Comparison of ENCODE assay signal across 8 cellular contexts in genomic region chr3:160449660-160450598, GRCh38. TPM values are rescaled to one million over a fixed set of nuclear protein-coding genes. Genes with fewer than 3 reads are reported as not detected.
DNase-seq lines count a peak whose midpoint lies in the region; ATAC-seq and TF ChIP-seq lines count a peak whose summit lies in the region.

A gene with protein sequence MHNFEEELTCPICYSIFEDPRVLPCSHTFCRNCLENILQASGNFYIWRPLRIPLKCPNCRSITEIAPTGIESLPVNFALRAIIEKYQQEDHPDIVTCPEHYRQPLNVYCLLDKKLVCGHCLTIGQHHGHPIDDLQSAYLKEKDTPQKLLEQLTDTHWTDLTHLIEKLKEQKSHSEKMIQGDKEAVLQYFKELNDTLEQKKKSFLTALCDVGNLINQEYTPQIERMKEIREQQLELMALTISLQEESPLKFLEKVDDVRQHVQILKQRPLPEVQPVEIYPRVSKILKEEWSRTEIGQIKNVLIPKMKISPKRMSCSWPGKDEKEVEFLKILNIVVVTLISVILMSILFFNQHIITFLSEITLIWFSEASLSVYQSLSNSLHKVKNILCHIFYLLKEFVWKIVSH (minus strand): TSS chr3:160449786. CDS start chr3:160439183, 10,603 bp downstream.

- peak within 1 kb of the TSS; percentile 60 for H3K4me3 ChIP-seq in lower leg skin (ENCODE audit: low read depth, poor library complexity, severe bottlenecking)

- ATAC-seq in GM18499 (IDR thresholded peaks at IDR 0.05; ENCODE audit: insufficient read depth, unreplicated experiment) (peak; percentile 92), HG02884 (IDR thresholded peaks at IDR 0.05; ENCODE audit: unreplicated experiment) (peak; percentile 93)

- peaks cover 39% of the 10 kb centered on the region for H3K4me1 Mint-ChIP-seq in activated CD4-positive, alpha-beta memory T cell treated with anti-CD3 and anti-CD28 coated beads, Interleukin-2, amount 10 ng/mL, durations not matched to agents 7 days and 5 days

- CTCF ChIA-PET in activated CD4-positive, alpha-beta memory T cell treated with anti-CD3 and anti-CD28 coated beads, Interleukin-2, amount 10 ng/mL, durations not matched to agents 7 days and 5 days (lab: Charles Lee) = interaction anchor here (0.6 to 2.8 kb wide), 14 partner anchors 10 to 1660 kb away, joined by 3 to 13 read pairs (median 4); partner anchors contain the start of genes IL12A and SMC4

- H3K9me3 Mint-ChIP-seq in activated CD4-positive, alpha-beta memory T cell treated with anti-CD3 and anti-CD28 coated beads, Interleukin-2, amount 10 ng/mL, durations not matched to agents 7 days and 5 days = no peaks in the 10 kb centered on the region

- peak; percentile 87 for DNase-seq in NCI-H345 (lab: John Stamatoyannopoulos, UW)
- peak; percentile 99 for DNase-seq in activated CD4-positive, alpha-beta memory T cell treated with anti-CD3 and anti-CD28 coated beads, Interleukin-2, amount 10 ng/mL, durations not matched to agents 7 days and 5 days
- peak; percentile 98 for DNase-seq in ecto neural progenitor cell (ENCODE audit: low spot score)
- DNase-seq in lower leg skin (ENCODE audit: low spot score in 2 of 2) = peak; percentile 82 to 96
- DNase-seq in stimulated activated CD4-positive, alpha-beta T cell treated with anti-CD3 and anti-CD28 coated beads, Interleukin-4, amount 100 ng/mL, for 4 hours = peak; percentile 95 to 97
- DNase-seq in NCI-H82 (lab: John Stamatoyannopoulos, UW) = no peak

- no peaks in the 10 kb centered on the region for H3K27me3 Mint-ChIP-seq in activated CD4-positive, alpha-beta memory T cell treated with anti-CD3 and anti-CD28 coated beads, Interleukin-2, amount 10 ng/mL, durations not matched to agents 7 days and 5 days

- intact Hi-C loops in lower leg skin (cut with DNase I; ENCODE audit: low total_unique reads) = no loop called here

- no peak for TF ChIP-seq POLR2A in lower leg skin (IDR thresholded peaks at IDR 0.05)

- peaks cover 38% of the 10 kb centered on the region for H3K36me3 Mint-ChIP-seq in activated CD4-positive, alpha-beta memory T cell treated with anti-CD3 and anti-CD28 coated beads, Interleukin-2, amount 10 ng/mL, durations not matched to agents 7 days and 5 days (ENCODE audit: low read depth)

- peak within 1 kb of the TSS; percentile 89 for H3K4me3 Mint-ChIP-seq in activated CD4-positive, alpha-beta memory T cell treated with anti-CD3 and anti-CD28 coated beads, Interleukin-2, amount 10 ng/mL, durations not matched to agents 7 days and 5 days

- WGBS in lower leg skin, 2 donors = 17 to 27% methylated on average over 44 to 64 of the region's 71 CpGs

- no peak for TF ChIP-seq CTCF in lower leg skin (IDR thresholded peaks at IDR 0.05)

- H3K27ac Mint-ChIP-seq in activated CD4-positive, alpha-beta memory T cell treated with anti-CD3 and anti-CD28 coated beads, Interleukin-2, amount 10 ng/mL, durations not matched to agents 7 days and 5 days = peak within 1 kb of the TSS; percentile 95

- POLR2A ChIA-PET in activated CD4-positive, alpha-beta memory T cell treated with anti-CD3 and anti-CD28 coated beads, Interleukin-2, amount 10 ng/mL, durations not matched to agents 7 days and 5 days (lab: Charles Lee) = interaction anchor here (0.8 to 8.6 kb wide), 28 partner anchors 9 to 438 kb away, joined by 3 to 211 read pairs (median 8); partner anchors contain the start of genes C3orf80, IFT80, KPNA4 and PPM1L

RNA-seq across cellular contexts. Expression of the gene that starts here (rescaled TPM):
- total RNA-seq in activated CD4-positive, alpha-beta memory T cell treated with anti-CD3 and anti-CD28 coated beads, Interleukin-2, amount 10 ng/mL, durations not matched to agents 7 days and 5 days = 10 to 100 TPM; 54.3 to 56.6 TPM
- total RNA-seq in lower leg skin = 1 to 10 TPM; 2.7 to 7.0 (median 3.3) TPM

Comparison
In these comparisons a context has a peak if more than half of its experiments do, and no peak if none do; other contexts are left out.
1. RNA of the gene that starts here (total RNA-seq): 54.3 to 56.6 TPM in activated CD4-positive, alpha-beta memory T cell treated with anti-CD3 and anti-CD28 coated beads, Interleukin-2, amount 10 ng/mL, durations not matched to agents 7 days and 5 days; 2.7 to 7.0 TPM in lower leg skin; every median in the first group is over 4 times any median in the second.